In the genomic region with DNA sequence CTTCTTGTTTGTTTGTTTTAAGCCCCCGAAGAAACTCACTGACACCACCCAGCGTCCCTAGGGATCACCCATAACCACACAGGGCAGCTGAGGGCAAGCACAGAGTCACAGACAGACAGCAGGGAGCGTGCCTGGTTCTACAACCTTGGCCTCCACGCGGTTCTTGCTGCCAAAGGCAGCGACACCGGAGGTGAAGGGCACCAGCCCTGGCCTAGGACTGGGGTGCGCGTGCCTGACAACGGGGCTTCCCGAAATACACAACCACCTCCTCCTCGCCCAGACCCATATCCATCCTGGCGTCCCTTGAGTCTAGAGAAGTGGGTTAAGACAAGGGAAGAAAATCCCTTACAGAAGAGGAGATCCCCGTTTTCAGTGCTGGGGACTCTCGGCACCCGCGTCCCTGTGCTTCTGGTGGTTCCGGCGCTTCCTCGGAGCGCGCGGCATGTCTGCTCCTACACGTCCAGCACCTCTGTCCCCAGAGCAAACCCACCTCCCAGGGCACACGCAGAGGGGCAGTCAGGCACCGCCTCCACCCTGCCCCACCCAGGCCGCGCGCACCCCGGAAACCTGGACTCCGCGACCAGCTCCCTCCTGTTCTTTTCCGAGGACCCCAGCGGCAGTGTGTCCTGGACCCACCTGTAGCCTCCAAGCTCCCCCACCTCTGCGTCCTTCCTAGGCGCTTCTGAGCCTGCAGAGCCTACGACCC, we compare ENCODE assay signal across 9 cellular contexts. TPM values are rescaled to one million over a fixed set of nuclear protein-coding genes. Genes with fewer than 3 reads are reported as not detected.
DNase-seq lines count a peak whose midpoint lies in the region; ATAC-seq, FAIRE-seq and TF ChIP-seq lines count a peak whose summit lies in the region.
"Had no signal": no experiment of that assay in that cellular context is flagged by ENCODE, and none has a peak within 500 bp of the region (broad histone marks: within the 10 kb centered on the region; RNA-seq: fewer than 3 reads in every experiment).

No MANE protein-coding gene starts in this region.

- POLR2A ChIA-PET in GM12878 (lab: Charles Lee): interaction anchor here (0.6 to 8.7 kb wide), 12 partner anchors 9 to 218 kb away, joined by 3 to 66 read pairs (median 4); no protein-coding TSS in a partner anchor

- H3K36me3 ChIP-seq in GM12878 (ENCODE audit: control insufficient read depth in 2 of 2, insufficient read depth in 2 of 2, low read length in 1 of 2) (0 out of 4 replicates have a peak, but pooled peaks cover 0 to 2% of the 10 kb centered on the region in 2 experiments), keratinocyte (ENCODE audit: control insufficient read depth in 2 of 2, extremely low read depth in 1 of 2, insufficient read depth in 2 of 2, low read length in 2 of 2) (peaks cover 0 to 2% of the 10 kb centered on the region in 2 experiments)

- DNase-seq in DMS53 (lab: John Stamatoyannopoulos, UW) (peak; percentile 20), DMS53 treated with DMSO at 0.1 percent for 48 hours (lab: John Stamatoyannopoulos, UW; ENCODE audit: unreplicated experiment) (no peak), GM12878 (ENCODE audit: low read depth, low spot score) (no peak), keratinocyte (ENCODE audit: low read depth, low spot score) (no peak), NCI-H510A (lab: John Stamatoyannopoulos, UW) (no peak)
- DNase-seq in T-helper 2 cell treated with Interferon-gamma antibody and Interleukin-4, amounts not matched to agents 5 μg/mL and 100 μg/mL, for 36 hours (ENCODE audit: low spot score): peak; percentile 43
- DNase-seq in stimulated activated CD4-positive, alpha-beta T cell treated with anti-CD3 and anti-CD28 coated beads, Interleukin-2, amount 100 ng/mL, for 24 hours: peak; percentile 60 to 62

- RAD21 ChIA-PET in GM12878 (lab: Charles Lee; ENCODE audit: unreplicated experiment): interaction anchor here (0.9 to 10.3 kb wide), 29 partner anchors 8 to 222 kb away, joined by 3 to 74 read pairs (median 6); no protein-coding TSS in a partner anchor

- dilution Hi-C loops in keratinocyte (cut with MboI; ENCODE audit: extremely low pct_ligation_motif_present, low sequenced_read_pairs): no loop called here

- intact Hi-C loops in GM12878 (cut with micrococcal nuclease; ENCODE audit: unreplicated experiment): loop anchor here (1.0 to 10.0 kb wide), 10 partner anchors 9 to 1232 kb away; a partner anchor contains a TSS

- H3K4me3 ChIP-seq in GM12878 (peak overlapping the region; percentile 86), keratinocyte (ENCODE audit: control insufficient read depth in 2 of 3, extremely low read depth in 1 of 3, insufficient read depth in 2 of 3, low read depth in 1 of 3, low read length in 3 of 3) (peak overlapping the region; percentile 72 to 89 (median 83))

- no peak for TF ChIP-seq RAD21 in GM12878 (IDR thresholded peaks at IDR 0.05; ENCODE audit: insufficient read depth, low read depth, low read length)

- H3K9me3 Mint-ChIP-seq in T-helper 2 cell treated with Interferon-gamma antibody and Interleukin-4, amounts not matched to agents 5 μg/mL and 100 μg/mL, for 36 hours: no peaks in the 10 kb centered on the region

- FAIRE-seq in GM12878 (lab: Jason Lieb, UNC) (no peak), keratinocyte (lab: Jason Lieb, UNC) (no peak)
- FAIRE-seq: A204.1 had no signal

- peak overlapping the region; percentile 99 for H3K9ac ChIP-seq in GM12878 (ENCODE audit: control insufficient read depth, insufficient read depth, low read length)
- H3K9ac ChIP-seq in keratinocyte (ENCODE audit: control insufficient read depth, extremely low read depth, insufficient read depth, low read length): peak overlapping the region; percentile 74

- H3K27me3 ChIP-seq in GM12878 (replicated peaks in 1 of 2; ENCODE audit: control insufficient read depth in 2 of 2, insufficient read depth in 2 of 2, low read length in 1 of 2) (no peaks in the 10 kb centered on the region), keratinocyte (ENCODE audit: control insufficient read depth, extremely low read depth, insufficient read depth, low read length) (no peaks in the 10 kb centered on the region)

- peaks cover 74% of the 10 kb centered on the region for H3K4me1 Mint-ChIP-seq in T-helper 2 cell treated with Interferon-gamma antibody and Interleukin-4, amounts not matched to agents 5 μg/mL and 100 μg/mL, for 36 hours (ENCODE audit: low read depth)

- H3K27me3 Mint-ChIP-seq in T-helper 2 cell treated with Interferon-gamma antibody and Interleukin-4, amounts not matched to agents 5 μg/mL and 100 μg/mL, for 36 hours (ENCODE audit: low read depth): no peaks in the 10 kb centered on the region

- peak overlapping the region; percentile 92 for H3K27ac ChIP-seq in GM12878 (ENCODE audit: control insufficient read depth, insufficient read depth)
- H3K27ac ChIP-seq in keratinocyte (ENCODE audit: control insufficient read depth, insufficient read depth, low read length): peak overlapping the region; percentile 26

- H3K79me2 ChIP-seq in GM12878 (ENCODE audit: control insufficient read depth, insufficient read depth, low read length) (peaks cover 89% of the 10 kb centered on the region), keratinocyte (ENCODE audit: control insufficient read depth, insufficient read depth, low read length) (peaks cover 37% of the 10 kb centered on the region)

- ATAC-seq in HG03095 (IDR thresholded peaks at IDR 0.05; ENCODE audit: unreplicated experiment) (peak; percentile 1), GM12878 (peak; percentile 17)

- TF ChIP-seq EP300 in GM12878 (IDR thresholded peaks at IDR 0.05; ENCODE audit: borderline replicate concordance in 1 of 2, control insufficient read depth in 1 of 2, low read depth in 2 of 2, low read length in 2 of 2): no peak

- H3K4me3 Mint-ChIP-seq in T-helper 2 cell treated with Interferon-gamma antibody and Interleukin-4, amounts not matched to agents 5 μg/mL and 100 μg/mL, for 36 hours: peak overlapping the region; percentile 97

- peak overlapping the region; percentile 90 for H3K27ac Mint-ChIP-seq in T-helper 2 cell treated with Interferon-gamma antibody and Interleukin-4, amounts not matched to agents 5 μg/mL and 100 μg/mL, for 36 hours

- CTCF ChIA-PET in GM12878 (lab: Yijun Ruan, JAX): interaction anchor here (0.7 to 2.2 kb wide), 13 partner anchors 14 to 245 kb away, joined by 3 to 13 read pairs (median 5); no protein-coding TSS in a partner anchor

- peaks cover 39% of the 10 kb centered on the region for H3K4me1 ChIP-seq in GM12878 (ENCODE audit: control insufficient read depth, insufficient read depth, low read length)
- H3K4me1 ChIP-seq in keratinocyte (ENCODE audit: control insufficient read depth, extremely low read depth, insufficient read depth, low read length): peaks cover 20% of the 10 kb centered on the region

- WGBS in GM12878 (ENCODE audit: insufficient coverage, insufficient replicate concordance, low lambda C conversion rate, missing lambda C conversion rate): 1% methylated on average over 37 of the region's 37 CpGs

- in situ Hi-C loops in GM12878 (cut with MboI): loop anchor here (5.0 to 25.0 kb wide), 3 partner anchors 715 to 1232 kb away; a partner anchor contains a TSS

- H3K9me1 ChIP-seq in keratinocyte (ENCODE audit: control insufficient read depth, extremely low read depth, insufficient read depth, low read length): no peaks in the 10 kb centered on the region

- H2AFZ ChIP-seq in GM12878 (ENCODE audit: control insufficient read depth, low read depth, low read length) (peak overlapping the region; percentile 10; the same call in 1 of the 2 replicates), keratinocyte (ENCODE audit: control insufficient read depth, low read length) (peak overlapping the region; percentile 89)

- H3K4me2 ChIP-seq in GM12878 (ENCODE audit: control insufficient read depth, insufficient read depth) (peak overlapping the region; percentile 95), keratinocyte (ENCODE audit: control insufficient read depth, extremely low read depth, insufficient read depth, low read depth, low read length) (peak overlapping the region; percentile 92)

- SMC1A ChIA-PET in GM12878 (lab: Charles Lee; ENCODE audit: uncharacterized antibody, unreplicated experiment): interaction anchor here (0.9 to 25.8 kb wide), 24 partner anchors 9 to 882 kb away, joined by 3 to 295 read pairs (median 8); a partner anchor contains a TSS

- TF ChIP-seq POLR2A in GM12878 (IDR thresholded peaks at IDR 0.05; ENCODE audit: low read depth, low read length): peak; percentile 72

- TF ChIP-seq CTCF in GM12878 (IDR thresholded peaks at IDR 0.05 in 2 of 3, conservative IDR thresholded peaks at IDR 0.05 in 1 of 3; ENCODE audit: control insufficient read depth in 2 of 3, extremely low read depth in 1 of 3, insufficient read depth in 1 of 3, low read depth in 3 of 3, low read length in 3 of 3) (no peak; a peak in 1 of 6 replicates), keratinocyte (optimal IDR thresholded peaks at IDR 0.05 in 1 of 3, IDR thresholded peaks at IDR 0.05 in 1 of 3, conservative IDR thresholded peaks at IDR 0.05 in 1 of 3; ENCODE audit: extremely low read depth in 1 of 3, insufficient read depth in 2 of 3, low read length in 3 of 3) (peak in 1 of 3 experiments; percentile 27)

- peaks cover 9% of the 10 kb centered on the region for H3K36me3 Mint-ChIP-seq in T-helper 2 cell treated with Interferon-gamma antibody and Interleukin-4, amounts not matched to agents 5 μg/mL and 100 μg/mL, for 36 hours (ENCODE audit: low read depth)

- no peaks in the 10 kb centered on the region for H3K9me3 ChIP-seq in GM12878 (replicated peaks; ENCODE audit: control insufficient read depth, insufficient read depth, low read length)
- H3K9me3 ChIP-seq in keratinocyte (ENCODE audit: control insufficient read depth, low read depth, low read length): no peaks in the 10 kb centered on the region

- H4K20me1 ChIP-seq in GM12878 (ENCODE audit: control insufficient read depth, insufficient read depth): no peaks in the 10 kb centered on the region
- no peaks in the 10 kb centered on the region for H4K20me1 ChIP-seq in keratinocyte (ENCODE audit: control insufficient read depth, extremely low read depth, insufficient read depth, low read length)

- TSS peak; percentile 60 for BruUV-seq in GM12878 (replicated peaks; lab: Mats Ljungman, UMichigan)

RNA-seq across cellular contexts. Expression of a gene that starts 0.9 kb away (rescaled TPM):
- total RNA-seq in GM12878 (2013; cell fraction: nucleolus; rRNA removed): 377 and 379 TPM in 2 replicates
- 154 and 163 TPM in 2 replicates for total RNA-seq in GM12878 (2014; rRNA removed)
- total RNA-seq in GM12878 (2014; rRNA removed; fragmentation: Illumina TruSeq; extraction: Trizol): 145 TPM in 2 replicates
- total RNA-seq in GM12878 (2021): 166 and 176 TPM in 2 replicates
- 68.5 TPM for polyA plus RNA-seq in GM12878 (2011; ENCODE audit: low read depth)
- polyA plus RNA-seq in GM12878 (2011; rRNA removed): 171 and 213 TPM in 2 replicates
- polyA plus RNA-seq in GM12878 (2011; cell fraction: cytosol; rRNA removed): 284 and 352 TPM in 2 replicates
- 306 TPM in 2 replicates for polyA plus RNA-seq in GM12878 (2011; cell fraction: nucleus; rRNA removed)
- 90.4 and 119 TPM in 2 replicates for polyA plus RNA-seq in GM12878 (2012)
- polyA plus RNA-seq in GM12878 (2014; fragmentation: Illumina TruSeq; extraction: Trizol): 146 and 170 TPM in 2 replicates
- 10 to 100 TPM; 20.6 to 38.9 TPM for polyA plus RNA-seq in GM12878 (2014; fragmentation: Nextera tagmentation; extraction: Ambion mirVana)
- 143 and 149 TPM in 2 replicates for polyA plus RNA-seq in GM12878 (2014; rRNA removed)
- 10 to 100 TPM; 46.3 to 61.9 TPM for polyA plus RNA-seq in GM12878 (2016; fragmentation: Nextera tagmentation; extraction: Ambion mirVana)
- 198 and 256 TPM in 2 replicates for polyA minus RNA-seq in GM12878 (2011; rRNA and poly(A)+ RNA removed)
- polyA minus RNA-seq in GM12878 (2011; cell fraction: cytosol; rRNA and poly(A)+ RNA removed): 85.5 and 87.8 TPM in 2 replicates
- 129 and 203 TPM in 2 replicates for polyA minus RNA-seq in GM12878 (2011; cell fraction: nucleus; rRNA and poly(A)+ RNA removed)
- polyA plus RNA-seq in keratinocyte: 17.0 to 24.2 TPM (median 18.0 TPM) in 3 replicates
- 6.7 TPM for polyA plus RNA-seq in keratinocyte (2011; ENCODE audit: low read depth)
- polyA plus RNA-seq in keratinocyte (2011; cell fraction: cytosol; rRNA removed): 22.7 and 27.6 TPM in 2 replicates
- 25.3 and 28.5 TPM in 2 replicates for polyA plus RNA-seq in keratinocyte (2011; cell fraction: nucleus; rRNA removed)
- 10.6 and 26.0 TPM in 2 replicates for polyA plus RNA-seq in keratinocyte (2012; ENCODE audit: low replicate concordance)
- polyA minus RNA-seq in keratinocyte: 26.2 to 30.2 TPM (median 27.5 TPM) in 3 replicates
- polyA minus RNA-seq in keratinocyte (2011; cell fraction: cytosol; rRNA and poly(A)+ RNA removed): 18.0 TPM
- 10.2 and 24.7 TPM in 2 replicates for polyA minus RNA-seq in keratinocyte (2011; cell fraction: nucleus; rRNA and poly(A)+ RNA removed)

Comparison
In these comparisons a context has a peak if more than half of its experiments do, and no peak if none do; other contexts are left out.
1. DNase-seq: peak in DMS53 (single experiment), T-helper 2 cell treated with Interferon-gamma antibody and Interleukin-4, amounts not matched to agents 5 μg/mL and 100 μg/mL, for 36 hours (single experiment) and stimulated activated CD4-positive, alpha-beta T cell treated with anti-CD3 and anti-CD28 coated beads, Interleukin-2, amount 100 ng/mL, for 24 hours (2 of 2); none in DMS53 treated with DMSO at 0.1 percent for 48 hours (single experiment), GM12878 (single experiment), keratinocyte (single experiment) and NCI-H510A (single experiment).